Comparison of ENCODE assay signal across 10 cellular contexts in genomic region chr4:40718571-40718970, GRCh38. TPM values are rescaled to one million over a fixed set of nuclear protein-coding genes. Genes with fewer than 3 reads are reported as not detected.
DNase-seq lines count a peak whose midpoint lies in the region; ATAC-seq and TF ChIP-seq lines count a peak whose summit lies in the region.
"Had no signal": no experiment of that assay in that cellular context is flagged by ENCODE, and none has a peak within 500 bp of the region (broad histone marks: within the 10 kb centered on the region; RNA-seq: fewer than 3 reads in every experiment).

No MANE protein-coding gene starts in this region.

- TF ChIP-seq CTCF in Peyer's patch (IDR thresholded peaks at IDR 0.05) (no peak), right lobe of liver (IDR thresholded peaks at IDR 0.05) (no peak)

- TF ChIP-seq POLR2A in Peyer's patch (IDR thresholded peaks at IDR 0.05): no peak
- no peak for TF ChIP-seq POLR2A in right lobe of liver (IDR thresholded peaks at IDR 0.05)

- H3K9me3 ChIP-seq in Peyer's patch (no peaks in the 10 kb centered on the region), right lobe of liver (no peaks in the 10 kb centered on the region)

- no peak overlapping the region for H3K4me3 ChIP-seq in Peyer's patch
- no peak overlapping the region for H3K4me3 ChIP-seq in right lobe of liver

- WGBS in right lobe of liver (ENCODE audit: insufficient coverage, low coverage, low lambda C conversion rate, missing lambda C conversion rate): 41% methylated on average over 2 of the region's 3 CpGs

- H3K27me3 ChIP-seq in Peyer's patch: no peaks in the 10 kb centered on the region
- H3K27me3 ChIP-seq in right lobe of liver: no peaks in the 10 kb centered on the region

- DNase-seq in ELF-1 (ENCODE audit: low read depth, low spot score) (peak; percentile 60), HT-29 (ENCODE audit: low spot score) (peak; percentile 70), Peyer's patch (peak in 2 of 3 donors; percentile 62 to 69), right lobe of liver (peak in 2 of 3 donors; percentile 37 to 66), SW480 (ENCODE audit: low spot score) (no peak), germinal center (ENCODE audit: low spot score) (no peak), Right ventricle myocardium inferior (ENCODE audit: missing footprints) (no peak), NCI-H1930 (lab: John Stamatoyannopoulos, UW) (no peak)
- DNase-seq: stimulated activated CD4-positive, alpha-beta T cell treated with anti-CD3 and anti-CD28 coated beads, Interleukin-1b, Interleukin-23, amount 100 ng/mL, for 48 hours had no signal

- H3K27ac ChIP-seq in Peyer's patch: peak overlapping the region in 1 of 4 donors; percentile 36
- peak overlapping the region in 2 of 3 donors; percentile 44 for H3K27ac ChIP-seq in right lobe of liver

- ATAC-seq in right lobe of liver: peak; percentile 20 to 48 (median 42)
- no peak for ATAC-seq in Right ventricle myocardium inferior

- H3K36me3 ChIP-seq in Peyer's patch (no peaks in the 10 kb centered on the region), right lobe of liver (no peaks in the 10 kb centered on the region)

- H3K4me1 ChIP-seq in Peyer's patch (peaks cover 0 to 8% (median 3%) of the 10 kb centered on the region in 4 donors), right lobe of liver (peaks cover 0 to 7% (median 0%) of the 10 kb centered on the region in 4 donors)

- intact Hi-C loops in right lobe of liver (cut with DNase I): no loop called here
- intact Hi-C loops in Right ventricle myocardium inferior (cut with DNase I): no loop called here

RNA-seq across cellular contexts. Expression of gene NSUN7, which starts 31.2 kb away (rescaled TPM):
- total RNA-seq in HT-29 (2014; rRNA removed; shearing (Covaris generic)): 7.3 and 7.8 TPM in 2 replicates
- total RNA-seq in Peyer's patch (10 to 100 TPM in 2 of 4 donors, 1 to 10 TPM in 2; 4.9 to 10.7 (median 9.7) TPM), right lobe of liver (under 1 TPM; 0.18 to 0.61 (median 0.36) TPM), Right ventricle myocardium inferior (0.95 TPM)
- total RNA-seq: CD8-positive, alpha-beta memory T cell had no signal

Comparison
In these comparisons a context has a peak if more than half of its experiments do, and no peak if none do; other contexts are left out.
1. DNase-seq: peak in ELF-1 (single experiment), HT-29 (single experiment), Peyer's patch (2 of 3) and right lobe of liver (2 of 3); none in SW480 (single experiment), germinal center (single experiment), Right ventricle myocardium inferior (single experiment) and NCI-H1930 (0 of 2).